In genomic region chr7:123346771-123347170, GRCh38 we compare ENCODE assay signal across 26 cellular contexts.
"Had no signal": no experiment of that assay in that cellular context is flagged by ENCODE, and none has a peak within 500 bp of the region (broad histone marks: within the 10 kb centered on the region; RNA-seq: fewer than 3 reads in every experiment).

No MANE protein-coding gene starts in this region.

- H2AFZ ChIP-seq: hepatocyte, parathyroid adenoma had no signal

- H3K27ac ChIP-seq: colonic mucosa, epithelial cell of prostate, gastrocnemius medialis, heart left ventricle, hepatocyte, neural progenitor cell, parathyroid adenoma, prostate gland, sigmoid colon, suprapubic skin, transverse colon, upper lobe of right lung, uterus had no signal

- H3K4me1 ChIP-seq: colonic mucosa, gastrocnemius medialis, heart left ventricle, parathyroid adenoma, prostate gland, sigmoid colon, suprapubic skin, transverse colon, upper lobe of right lung, uterus had no signal

- H3K27me3 ChIP-seq: colonic mucosa, gastrocnemius medialis, heart left ventricle, hepatocyte, neural progenitor cell, sigmoid colon, suprapubic skin, transverse colon, upper lobe of right lung, uterus had no signal

- ATAC-seq: esophagus mucosa; gastrocnemius medialis; heart left ventricle; left lobe of liver; naive thymus-derived CD4-positive, alpha-beta T cell; right cardiac atrium; stimulated activated naive B cell treated with anti-CD40 and anti-IgM and Interleukin-4, amounts not matched to agents 10 μg/mL and 1 μg/mL and 100 μg/mL, for 72 hours; upper lobe of right lung had no signal

- DNase-seq: colonic mucosa; effector CD8-positive, alpha-beta T cell; endodermal cell; foreskin fibroblast; gastrocnemius medialis; heart left ventricle; kidney; mesenchymal stem cell; naive thymus-derived CD4-positive, alpha-beta T cell; right cardiac atrium; sigmoid colon; stimulated activated CD4-positive, alpha-beta T cell treated with anti-CD3 and anti-CD28 coated beads, Interleukin-2, amount 100 ng/mL, for 24 hours; stimulated activated CD4-positive, alpha-beta T cell treated with anti-CD3 and anti-CD28 coated beads, Interleukin-4, amount 100 ng/mL, for 4 hours; stimulated activated naive B cell treated with anti-CD40 and anti-IgM and Interleukin-4, amounts not matched to agents 10 μg/mL and 1 μg/mL and 100 μg/mL, for 72 hours; transverse colon; upper lobe of right lung; uterus had no signal

- H3K36me3 ChIP-seq: colonic mucosa, gastrocnemius medialis, heart left ventricle, neural progenitor cell, prostate gland, sigmoid colon, suprapubic skin, transverse colon, upper lobe of right lung, uterus had no signal

- H3K4me2 ChIP-seq: hepatocyte, neural progenitor cell had no signal

- H3K79me2 ChIP-seq: hepatocyte, parathyroid adenoma had no signal

- H3K9me3 ChIP-seq: colonic mucosa, gastrocnemius medialis, heart left ventricle, prostate gland, sigmoid colon, suprapubic skin, transverse colon, upper lobe of right lung, uterus had no signal

- H3K9ac ChIP-seq: neural progenitor cell, parathyroid adenoma had no signal

- H3K4me3 ChIP-seq: colonic mucosa, gastrocnemius medialis, heart left ventricle, hepatocyte, lung, neural progenitor cell, prostate gland, sigmoid colon, suprapubic skin, transverse colon, upper lobe of right lung, uterus had no signal
